10 cellular contexts compared by ENCODE assay signal in the genomic region with DNA sequence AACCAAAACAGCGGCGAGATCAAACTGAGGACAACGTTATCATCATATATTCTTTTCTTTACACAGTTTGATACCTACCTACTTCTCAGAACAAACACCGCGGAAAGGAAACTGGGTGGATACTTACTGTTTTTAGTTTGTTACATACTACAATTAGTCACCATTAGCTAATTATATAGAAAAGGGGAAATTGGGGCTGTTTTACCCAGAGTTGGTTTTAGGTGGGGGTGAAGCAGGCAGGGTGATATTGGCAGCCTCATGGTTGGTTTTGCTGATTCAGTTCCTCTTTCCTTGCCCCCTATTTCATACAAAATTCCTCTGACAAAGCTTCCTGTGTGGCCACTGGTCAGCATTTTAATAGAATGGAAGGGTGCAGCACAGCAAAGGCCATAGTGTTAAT.
DNase-seq lines count a peak whose midpoint lies in the region; ATAC-seq and TF ChIP-seq lines count a peak whose summit lies in the region.
"Had no signal": no experiment of that assay in that cellular context is flagged by ENCODE, and none has a peak within 500 bp of the region (broad histone marks: within the 10 kb centered on the region; RNA-seq: fewer than 3 reads in every experiment).

No MANE protein-coding gene starts in this region.

- TF ChIP-seq CTCF in upper lobe of right lung (IDR thresholded peaks at IDR 0.05) (no peak), brain microvascular endothelial cell (IDR thresholded peaks at IDR 0.05; ENCODE audit: low read depth, low read length, missing control alignments) (no peak)

- no peaks in the 10 kb centered on the region for H3K27me3 ChIP-seq in right cardiac atrium (ENCODE audit: control insufficient read depth, insufficient read depth)
- H3K27me3 ChIP-seq in upper lobe of right lung, result no peaks in the 10 kb centered on the region
- H3K27me3 ChIP-seq in brain microvascular endothelial cell (replicated peaks), result no peaks in the 10 kb centered on the region

- H3K9me3 ChIP-seq in right cardiac atrium (ENCODE audit: control insufficient read depth, low read length) (no peaks in the 10 kb centered on the region), upper lobe of right lung (no peaks in the 10 kb centered on the region)

- H3K4me1 ChIP-seq in right cardiac atrium (ENCODE audit: control insufficient read depth, insufficient read depth, low read length), result peaks cover 16% of the 10 kb centered on the region
- H3K4me1 ChIP-seq in upper lobe of right lung, result peaks cover 13% of the 10 kb centered on the region

- intact Hi-C loops in right cardiac atrium (cut with DNase I) (no loop called here), cardiac septum (cut with DNase I) (no loop called here), upper lobe of right lung (cut with DNase I) (no loop called here)

- ATAC-seq in right cardiac atrium (no peak), HG02981 (IDR thresholded peaks at IDR 0.05; ENCODE audit: unreplicated experiment) (peak; percentile 67), upper lobe of right lung (peak; percentile 73)
- ATAC-seq: sciatic nerve had no signal

- no peak for DNase-seq in right cardiac atrium
- DNase-seq in cardiac septum (ENCODE audit: low spot score), result no peak
- DNase-seq in OCI-M1 (lab: John Stamatoyannopoulos, UW), result peak; percentile 51
- no peak for DNase-seq in upper lobe of right lung
- no peak for DNase-seq in GM03348 (ENCODE audit: low spot score)
- DNase-seq in NCI-H226, result no peak
- DNase-seq in brain microvascular endothelial cell, result no peak
- DNase-seq: NCI-H2171 had no signal

- 82% methylated on average over 5 of the region's 5 CpGs for WGBS in right cardiac atrium

- H3K4me3 ChIP-seq in right cardiac atrium (ENCODE audit: low read length) (no peak overlapping the region), upper lobe of right lung (no peak overlapping the region), brain microvascular endothelial cell (ENCODE audit: low read depth, low read length) (no peak overlapping the region)

- H3K36me3 ChIP-seq in upper lobe of right lung (no peaks in the 10 kb centered on the region), brain microvascular endothelial cell (replicated peaks) (peaks cover 10% of the 10 kb centered on the region)

- in situ Hi-C loops in brain microvascular endothelial cell (cut with HindIII; ENCODE audit: low pct_ligation_motif_present, low sequenced_read_pairs), result no loop called here

- H3K27ac ChIP-seq in right cardiac atrium (ENCODE audit: low read length) (peak overlapping the region; percentile 15), upper lobe of right lung (no peak overlapping the region), brain microvascular endothelial cell (no peak overlapping the region)

Comparison
In these comparisons a context has a peak if more than half of its experiments do, and no peak if none do; other contexts are left out.
1. ATAC-seq: peak in HG02981 (single experiment) and upper lobe of right lung (single experiment); none in right cardiac atrium (0 of 2).